Comparison of ENCODE assay signal across 8 cellular contexts in genomic region chr16:74309789-74310781, GRCh38. TPM values are rescaled to one million over a fixed set of nuclear protein-coding genes. Genes with fewer than 3 reads are reported as not detected.
DNase-seq lines count a peak whose midpoint lies in the region; ATAC-seq and TF ChIP-seq lines count a peak whose summit lies in the region.

No MANE protein-coding gene starts in this region.

- H3K27me3 Mint-ChIP-seq in type B pancreatic cell: no peaks in the 10 kb centered on the region

- intact Hi-C loops in body of pancreas (cut with DNase I): no loop called here

- no peaks in the 10 kb centered on the region for H3K4me1 ChIP-seq in body of pancreas

- no peak for TF ChIP-seq POLR2A in body of pancreas (IDR thresholded peaks at IDR 0.05)

- peak; percentile 33 to 78 (median 71) for TF ChIP-seq CTCF in body of pancreas (IDR thresholded peaks at IDR 0.05)
- TF ChIP-seq CTCF in kidney epithelial cell (IDR thresholded peaks at IDR 0.05; ENCODE audit: insufficient read depth, low read length, poor library complexity, severe bottlenecking): peak; percentile 78
- peak; percentile 91 for TF ChIP-seq CTCF in type B pancreatic cell (conservative IDR thresholded peaks at IDR 0.05)

- peaks cover 9% of the 10 kb centered on the region for H3K36me3 Mint-ChIP-seq in type B pancreatic cell
- H3K36me3 Mint-ChIP-seq in stimulated activated effector memory CD8-positive, alpha-beta T cell treated with anti-CD3 and anti-CD28 coated beads, Interleukin-12 subunit alpha, Interleukin-12 subunit beta, amount 100 ng/mL, for 72 hours: peaks cover 33% of the 10 kb centered on the region

- H3K9me3 Mint-ChIP-seq in type B pancreatic cell: no peaks in the 10 kb centered on the region
- no peaks in the 10 kb centered on the region for H3K9me3 Mint-ChIP-seq in stimulated activated effector memory CD8-positive, alpha-beta T cell treated with anti-CD3 and anti-CD28 coated beads, Interleukin-12 subunit alpha, Interleukin-12 subunit beta, amount 100 ng/mL, for 72 hours

- no peak overlapping the region for H3K4me3 Mint-ChIP-seq in type B pancreatic cell
- H3K4me3 Mint-ChIP-seq in stimulated activated effector memory CD8-positive, alpha-beta T cell treated with anti-CD3 and anti-CD28 coated beads, Interleukin-12 subunit alpha, Interleukin-12 subunit beta, amount 100 ng/mL, for 72 hours: no peak overlapping the region

- peak; percentile 57 for ATAC-seq in GM19395 (IDR thresholded peaks at IDR 0.05; ENCODE audit: unreplicated experiment)
- peak; percentile 68 for ATAC-seq in body of pancreas
- ATAC-seq in stimulated activated effector memory CD8-positive, alpha-beta T cell treated with anti-CD3 and anti-CD28 coated beads, Interleukin-12 subunit alpha, Interleukin-12 subunit beta, amount 100 ng/mL, for 72 hours: no peak

- H3K4me3 ChIP-seq in body of pancreas: no peak overlapping the region
- no peak overlapping the region for H3K4me3 ChIP-seq in kidney epithelial cell (ENCODE audit: low read depth, low read length)

- peak; percentile 61 for DNase-seq in COLO829 (ENCODE audit: low spot score)
- DNase-seq in NCI-H345 (lab: John Stamatoyannopoulos, UW): peak; percentile 28
- DNase-seq in body of pancreas: peak; percentile 27 to 45 (median 40)
- DNase-seq in kidney epithelial cell (ENCODE audit: low read depth): peak; percentile 14
- DNase-seq in type B pancreatic cell (ENCODE audit: extremely low spot score, unreplicated experiment): no peak
- no peak for DNase-seq in stimulated activated effector memory CD8-positive, alpha-beta T cell treated with anti-CD3 and anti-CD28 coated beads, Interleukin-12 subunit alpha, Interleukin-12 subunit beta, amount 100 ng/mL, for 72 hours (ENCODE audit: low spot score in 2 of 2)
- no peak for DNase-seq in activated CD4-positive, alpha-beta T cell treated with anti-CD3 and anti-CD28 coated beads, Interleukin-2, amount 50 U/mL, for 4 hours

- H3K27ac Mint-ChIP-seq in type B pancreatic cell: peak overlapping the region; percentile 17
- H3K27ac Mint-ChIP-seq in stimulated activated effector memory CD8-positive, alpha-beta T cell treated with anti-CD3 and anti-CD28 coated beads, Interleukin-12 subunit alpha, Interleukin-12 subunit beta, amount 100 ng/mL, for 72 hours: no peak overlapping the region

- H3K9me3 ChIP-seq in body of pancreas: no peaks in the 10 kb centered on the region

- H3K36me3 ChIP-seq in body of pancreas (replicated peaks in 1 of 2; ENCODE audit: insufficient read depth in 1 of 2, low read depth in 2 of 2) (peaks cover 7 to 16% of the 10 kb centered on the region in 2 donors), kidney epithelial cell (ENCODE audit: control insufficient read depth, insufficient read depth, low read length) (no peaks in the 10 kb centered on the region)

- H3K27me3 ChIP-seq in body of pancreas: no peaks in the 10 kb centered on the region
- H3K27me3 ChIP-seq in kidney epithelial cell (ENCODE audit: control insufficient read depth, insufficient read depth, low read length): no peaks in the 10 kb centered on the region

- H3K27ac ChIP-seq in body of pancreas: no peak overlapping the region

- 66 to 67% methylated on average over 15 of the region's 15 CpGs for WGBS in body of pancreas, 2 donors

- H3K4me1 Mint-ChIP-seq in type B pancreatic cell (ENCODE audit: unreplicated experiment): no peaks in the 10 kb centered on the region
- H3K4me1 Mint-ChIP-seq in stimulated activated effector memory CD8-positive, alpha-beta T cell treated with anti-CD3 and anti-CD28 coated beads, Interleukin-12 subunit alpha, Interleukin-12 subunit beta, amount 100 ng/mL, for 72 hours: peaks cover 6% of the 10 kb centered on the region

RNA-seq across cellular contexts. Expression of gene PSMD7, which starts 13.5 kb away (rescaled TPM):
- total RNA-seq in body of pancreas (10 to 100 TPM; 20.1 to 32.4 TPM), kidney epithelial cell (79.6 and 87.9 TPM in 2 replicates), type B pancreatic cell (ENCODE audit: low replicate concordance) (91.3 and 98.7 TPM in 2 replicates)

Comparison
In these comparisons a context has a peak if more than half of its experiments do, and no peak if none do; other contexts are left out.
1. DNase-seq: peak in COLO829 (single experiment), NCI-H345 (single experiment), body of pancreas (4 of 4) and kidney epithelial cell (single experiment); none in type B pancreatic cell (single experiment), stimulated activated effector memory CD8-positive, alpha-beta T cell treated with anti-CD3 and anti-CD28 coated beads, Interleukin-12 subunit alpha, Interleukin-12 subunit beta, amount 100 ng/mL, for 72 hours (0 of 2) and activated CD4-positive, alpha-beta T cell treated with anti-CD3 and anti-CD28 coated beads, Interleukin-2, amount 50 U/mL, for 4 hours (0 of 2).
2. Peak in every context shown above with its lines, with median percentiles within 50 percentile points of each other: CTCF ChIP-seq.